ENCODE assay signal across 1 cellular context in the genomic region with DNA sequence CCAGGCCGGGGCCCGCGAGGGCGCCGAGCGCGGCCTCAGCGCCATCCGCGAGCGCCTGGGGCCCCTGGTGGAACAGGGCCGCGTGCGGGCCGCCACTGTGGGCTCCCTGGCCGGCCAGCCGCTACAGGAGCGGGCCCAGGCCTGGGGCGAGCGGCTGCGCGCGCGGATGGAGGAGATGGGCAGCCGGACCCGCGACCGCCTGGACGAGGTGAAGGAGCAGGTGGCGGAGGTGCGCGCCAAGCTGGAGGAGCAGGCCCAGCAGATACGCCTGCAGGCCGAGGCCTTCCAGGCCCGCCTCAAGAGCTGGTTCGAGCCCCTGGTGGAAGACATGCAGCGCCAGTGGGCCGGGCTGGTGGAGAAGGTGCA.
A peak's percentile ranks its signal among the peaks of the same experiment; 100 is the strongest.
TF ChIP-seq lines count a peak whose summit lies in the region.

No MANE protein-coding gene starts in this region.

TF ChIP-seq in HepG2, 621 proteins besides CTCF, POLR2A, EP300 and RAD21:
- TF ChIP-seq AGO2 (optimal IDR thresholded peaks at IDR 0.05; ENCODE audit: low read depth, low read length) = peak; percentile 83
- TF ChIP-seq HNRNPLL (IDR thresholded peaks at IDR 0.05; ENCODE audit: low read depth, low read length, poor library complexity, severe bottlenecking) = no peak
- no peak for TF ChIP-seq CBX2 (IDR thresholded peaks at IDR 0.05; ENCODE audit: low read depth, low read length)
- TF ChIP-seq CBX2 (CRISPR knock-in tag; IDR thresholded peaks at IDR 0.05; ENCODE audit: low read depth) = no peak
- TF ChIP-seq ZNF577 (CRISPR knock-in tag; IDR thresholded peaks at IDR 0.05; ENCODE audit: borderline replicate concordance, low read depth) = no peak
- TF ChIP-seq, protein P1, sequence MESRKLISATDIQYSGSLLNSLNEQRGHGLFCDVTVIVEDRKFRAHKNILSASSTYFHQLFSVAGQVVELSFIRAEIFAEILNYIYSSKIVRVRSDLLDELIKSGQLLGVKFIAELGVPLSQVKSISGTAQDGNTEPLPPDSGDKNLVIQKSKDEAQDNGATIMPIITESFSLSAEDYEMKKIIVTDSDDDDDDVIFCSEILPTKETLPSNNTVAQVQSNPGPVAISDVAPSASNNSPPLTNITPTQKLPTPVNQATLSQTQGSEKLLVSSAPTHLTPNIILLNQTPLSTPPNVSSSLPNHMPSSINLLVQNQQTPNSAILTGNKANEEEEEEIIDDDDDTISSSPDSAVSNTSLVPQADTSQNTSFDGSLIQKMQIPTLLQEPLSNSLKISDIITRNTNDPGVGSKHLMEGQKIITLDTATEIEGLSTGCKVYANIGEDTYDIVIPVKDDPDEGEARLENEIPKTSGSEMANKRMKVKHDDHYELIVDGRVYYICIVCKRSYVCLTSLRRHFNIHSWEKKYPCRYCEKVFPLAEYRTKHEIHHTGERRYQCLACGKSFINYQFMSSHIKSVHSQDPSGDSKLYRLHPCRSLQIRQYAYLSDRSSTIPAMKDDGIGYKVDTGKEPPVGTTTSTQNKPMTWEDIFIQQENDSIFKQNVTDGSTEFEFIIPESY (CRISPR knock-in tag; IDR thresholded peaks at IDR 0.05) = peak; percentile 58
- no peak for TF ChIP-seq CCAR2 (optimal IDR thresholded peaks at IDR 0.05; ENCODE audit: low read depth, low read length)
- TF ChIP-seq, protein P2, sequence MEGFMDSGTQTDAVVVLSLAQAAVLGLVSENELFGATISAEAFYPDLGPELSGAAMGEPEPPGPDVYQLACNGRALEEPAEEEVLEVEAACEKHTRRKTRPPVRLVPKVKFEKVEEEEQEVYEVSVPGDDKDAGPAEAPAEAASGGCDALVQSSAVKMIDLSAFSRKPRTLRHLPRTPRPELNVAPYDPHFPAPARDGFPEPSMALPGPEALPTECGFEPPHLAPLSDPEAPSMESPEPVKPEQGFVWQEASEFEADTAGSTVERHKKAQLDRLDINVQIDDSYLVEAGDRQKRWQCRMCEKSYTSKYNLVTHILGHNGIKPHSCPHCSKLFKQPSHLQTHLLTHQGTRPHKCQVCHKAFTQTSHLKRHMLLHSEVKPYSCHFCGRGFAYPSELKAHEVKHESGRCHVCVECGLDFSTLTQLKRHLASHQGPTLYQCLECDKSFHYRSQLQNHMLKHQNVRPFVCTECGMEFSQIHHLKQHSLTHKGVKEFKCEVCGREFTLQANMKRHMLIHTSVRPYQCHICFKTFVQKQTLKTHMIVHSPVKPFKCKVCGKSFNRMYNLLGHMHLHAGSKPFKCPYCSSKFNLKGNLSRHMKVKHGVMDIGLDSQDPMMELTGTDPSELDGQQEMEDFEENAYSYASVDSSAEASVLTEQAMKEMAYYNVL (CRISPR knock-in tag; IDR thresholded peaks at IDR 0.05; ENCODE audit: borderline replicate concordance) = no peak
- TF ChIP-seq, protein P3, sequence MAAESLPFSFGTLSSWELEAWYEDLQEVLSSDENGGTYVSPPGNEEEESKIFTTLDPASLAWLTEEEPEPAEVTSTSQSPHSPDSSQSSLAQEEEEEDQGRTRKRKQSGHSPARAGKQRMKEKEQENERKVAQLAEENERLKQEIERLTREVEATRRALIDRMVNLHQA (CRISPR knock-in tag; IDR thresholded peaks at IDR 0.05) = no peak
- no peak for TF ChIP-seq GPN1 (CRISPR knock-in tag; IDR thresholded peaks at IDR 0.05; ENCODE audit: borderline replicate concordance)
- TF ChIP-seq ZNF788 (CRISPR knock-in tag; IDR thresholded peaks at IDR 0.05; ENCODE audit: borderline replicate concordance) = no peak
- peak; percentile 79; the same call in 1 of the 2 replicates for TF ChIP-seq RBFOX2 (IDR thresholded peaks at IDR 0.05; ENCODE audit: low read depth, low read length)
- no peak for TF ChIP-seq ZNF33A (CRISPR knock-in tag; IDR thresholded peaks at IDR 0.05; ENCODE audit: borderline replicate concordance)
